ENCODE assay signal across 1 cellular context in the genomic region with DNA sequence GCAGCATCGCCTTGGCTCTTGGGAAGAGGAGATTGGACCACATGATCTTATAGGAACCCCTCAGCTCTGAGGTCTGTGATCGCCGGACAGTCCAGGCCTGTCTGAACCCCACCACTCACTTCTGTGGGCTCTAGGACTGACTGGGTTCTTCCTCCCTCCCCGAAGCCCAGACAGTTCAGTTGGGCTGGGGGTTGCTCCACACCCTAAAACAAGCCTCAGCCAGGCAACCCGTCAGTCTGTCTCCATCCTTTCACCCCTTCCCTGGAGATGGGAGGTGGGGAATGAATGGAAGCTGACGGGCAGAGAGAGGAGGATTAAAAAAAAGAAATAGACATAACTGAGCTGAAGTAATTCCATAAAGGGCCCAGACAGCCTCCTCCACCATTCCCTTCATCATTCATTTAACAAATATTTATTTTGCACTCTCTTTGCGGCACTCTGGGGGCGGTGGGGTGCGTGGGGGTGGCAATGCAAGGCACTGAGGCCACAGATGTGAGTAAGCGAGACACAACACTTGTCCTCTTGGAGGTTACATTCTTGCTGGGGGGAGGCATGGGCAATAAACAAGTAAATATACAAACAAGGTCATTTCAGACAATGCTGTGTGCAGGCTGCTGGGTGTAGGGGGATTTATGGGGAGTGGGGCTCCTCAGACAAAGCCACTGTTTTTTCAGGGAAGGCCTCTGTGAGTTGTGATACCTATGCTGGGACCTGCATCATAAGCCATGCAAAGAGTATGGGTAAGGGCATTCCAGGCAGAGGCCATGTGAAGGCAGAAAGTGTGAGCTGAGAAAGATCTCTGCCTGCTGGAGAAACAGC.
TF ChIP-seq lines count a peak whose summit lies in the region.

No MANE protein-coding gene starts in this region.

TF ChIP-seq in WTC11, 78 proteins besides CTCF, POLR2A, EP300 and RAD21 (continued from another document):
- TF ChIP-seq HMGXB4 (CRISPR knock-in tag; IDR thresholded peaks at IDR 0.05) = no peak
- TF ChIP-seq, protein P1, sequence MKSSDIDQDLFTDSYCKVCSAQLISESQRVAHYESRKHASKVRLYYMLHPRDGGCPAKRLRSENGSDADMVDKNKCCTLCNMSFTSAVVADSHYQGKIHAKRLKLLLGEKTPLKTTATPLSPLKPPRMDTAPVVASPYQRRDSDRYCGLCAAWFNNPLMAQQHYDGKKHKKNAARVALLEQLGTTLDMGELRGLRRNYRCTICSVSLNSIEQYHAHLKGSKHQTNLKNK (CRISPR knock-in tag; IDR thresholded peaks at IDR 0.05) = no peak
- no peak for TF ChIP-seq ZNF138 (CRISPR knock-in tag; conservative IDR thresholded peaks at IDR 0.05)
- TF ChIP-seq, protein P2, sequence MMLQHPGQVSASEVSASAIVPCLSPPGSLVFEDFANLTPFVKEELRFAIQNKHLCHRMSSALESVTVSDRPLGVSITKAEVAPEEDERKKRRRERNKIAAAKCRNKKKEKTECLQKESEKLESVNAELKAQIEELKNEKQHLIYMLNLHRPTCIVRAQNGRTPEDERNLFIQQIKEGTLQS (CRISPR knock-in tag; conservative IDR thresholded peaks at IDR 0.05) = no peak
- TF ChIP-seq CBFB (CRISPR knock-in tag; IDR thresholded peaks at IDR 0.05; ENCODE audit: low read depth) = no peak
